In genomic region chr2:148545387-148546256, GRCh38 we compare ENCODE assay signal across 1 cellular context.
TF ChIP-seq lines count a peak whose summit lies in the region.

No MANE protein-coding gene starts in this region.

TF ChIP-seq in SK-N-SH, 30 proteins besides CTCF, POLR2A, EP300 and RAD21 (continued from another document):
- TF ChIP-seq PBX3 (IDR thresholded peaks at IDR 0.05) (no peak), POLR2AphosphoS5 (IDR thresholded peaks at IDR 0.05; ENCODE audit: low read depth, low read length) (no peak), FOSL2 (IDR thresholded peaks at IDR 0.05; ENCODE audit: borderline replicate concordance, low read depth) (no peak), REST (IDR thresholded peaks at IDR 0.05; ENCODE audit: low read depth, low read length) (no peak), TCF12 (IDR thresholded peaks at IDR 0.05) (no peak), RCOR1 (IDR thresholded peaks at IDR 0.05; ENCODE audit: low read length) (no peak), MXI1 (IDR thresholded peaks at IDR 0.05; ENCODE audit: low read depth, low read length) (no peak), ELF1 (IDR thresholded peaks at IDR 0.05) (no peak), MEF2A (IDR thresholded peaks at IDR 0.05; ENCODE audit: borderline replicate concordance, low read depth) (no peak), CHD2 (IDR thresholded peaks at IDR 0.05; ENCODE audit: low read length, partially characterized antibody) (no peak), NRF1 (IDR thresholded peaks at IDR 0.05; ENCODE audit: low read depth, low read length) (no peak), RFX5 (IDR thresholded peaks at IDR 0.05; ENCODE audit: low read length) (no peak), TEAD4 (IDR thresholded peaks at IDR 0.05; ENCODE audit: borderline replicate concordance, insufficient read depth) (no peak), USF1 (IDR thresholded peaks at IDR 0.05; ENCODE audit: borderline replicate concordance, low read depth) (no peak), YY1 (IDR thresholded peaks at IDR 0.05; ENCODE audit: low read depth) (no peak), TAF1 (IDR thresholded peaks at IDR 0.05; ENCODE audit: borderline replicate concordance, low read depth, low read length) (no peak)
TF ChIP-seq in SK-N-SH: peak in this region for 0.
